ENCODE assay signal across 15 cellular contexts in the genomic region with DNA sequence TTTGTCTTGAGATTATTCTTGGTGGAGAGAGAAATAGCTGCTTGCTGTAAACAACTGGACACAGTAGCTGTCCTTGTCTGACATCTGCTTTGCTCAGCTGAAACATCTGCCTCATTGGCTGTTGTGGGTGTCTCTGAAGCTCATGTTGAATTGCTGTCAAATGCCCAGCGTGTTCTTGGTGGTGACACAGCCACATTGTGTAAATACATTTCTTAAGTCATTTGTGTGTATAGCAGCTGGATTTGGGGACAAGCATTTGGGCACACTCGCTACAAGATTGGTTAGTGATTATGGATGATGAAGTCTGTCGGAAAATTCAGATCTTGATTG. TPM values are rescaled to one million over a fixed set of nuclear protein-coding genes. Genes with fewer than 3 reads are reported as not detected.
DNase-seq lines count a peak whose midpoint lies in the region; ATAC-seq, FAIRE-seq and TF ChIP-seq lines count a peak whose summit lies in the region.
"Had no signal": no experiment of that assay in that cellular context is flagged by ENCODE, and none has a peak within 500 bp of the region (broad histone marks: within the 10 kb centered on the region; RNA-seq: fewer than 3 reads in every experiment).

No MANE protein-coding gene starts in this region.

- ATAC-seq in K562 (peak; percentile 19; the same call in 2 of the 3 replicates), gastrocnemius medialis (peak; percentile 18 to 54), HG02571 (IDR thresholded peaks at IDR 0.05; ENCODE audit: unreplicated experiment) (no peak), GM21526 (IDR thresholded peaks at IDR 0.05; ENCODE audit: low FRiP score, unreplicated experiment) (no peak)
- ATAC-seq in activated T-cell treated with anti-CD3 and anti-CD28 coated beads, Interleukin-2, amount 50 U/mL, for 4 hours, result no peak
- ATAC-seq: Panc1 had no signal

- H3K4me1 ChIP-seq in K562 (replicated peaks in 1 of 2; ENCODE audit: control insufficient read depth in 2 of 2, insufficient read depth in 2 of 2, low read length in 2 of 2), result peaks cover 21 to 37% of the 10 kb centered on the region in 2 experiments
- H3K4me1 ChIP-seq in gastrocnemius medialis, result peaks cover 42 to 63% of the 10 kb centered on the region in 2 donors

- H3K27me3 ChIP-seq in K562 (ENCODE audit: control insufficient read depth in 2 of 2, insufficient read depth in 2 of 2, low read length in 2 of 2) (no peaks in the 10 kb centered on the region), gastrocnemius medialis (no peaks in the 10 kb centered on the region)

- no peak for TF ChIP-seq EP300 in K562 (IDR thresholded peaks at IDR 0.05; ENCODE audit: low read length)

- BruUV-seq in K562 (replicated peaks; lab: Mats Ljungman, UMichigan), result no TSS peak

- H3K36me3 ChIP-seq in K562 (ENCODE audit: control insufficient read depth, insufficient read depth, low read length) (no peaks in the 10 kb centered on the region), gastrocnemius medialis (no peaks in the 10 kb centered on the region)

- no peak for TF ChIP-seq RAD21 in K562 (CRISPR knock-in tag; conservative IDR thresholded peaks at IDR 0.05 in 1 of 2, IDR thresholded peaks at IDR 0.05 in 1 of 2)

- no peaks in the 10 kb centered on the region; the same call in 1 of the 2 replicates for H3K9me3 ChIP-seq in K562 (replicated peaks; ENCODE audit: control insufficient read depth, insufficient read depth, low read depth, low read length)
- no peaks in the 10 kb centered on the region for H3K9me3 ChIP-seq in gastrocnemius medialis

- peak overlapping the region; percentile 53; the same call in 2 of the 3 replicates for H3K27ac ChIP-seq in K562 (ENCODE audit: extremely low read depth, low read depth, low read length)
- H3K27ac ChIP-seq in gastrocnemius medialis, result peak overlapping the region; percentile 78 to 89 (median 86)

- WGBS in K562 (ENCODE audit: insufficient coverage, low coverage, missing lambda C conversion rate), result 12% methylated on average over 3 of the region's 3 CpGs

- intact Hi-C loops in K562 (cut with micrococcal nuclease), result loop anchor here (5.0 kb wide), 1 partner anchor 112 kb away; the partner anchor contains the start of gene AXIN1
- intact Hi-C loops in gastrocnemius medialis (cut with DNase I; ENCODE audit: low total_unique reads), result loop anchor here (10.0 kb wide), 1 partner anchor 405 kb away; the partner anchor contains the start of genes MCRIP2 and WDR90

- H3K4me3 Mint-ChIP-seq in immature natural killer cell, result peak overlapping the region in 4 of 5 donors; percentile 7 to 54 (median 28)
- H3K4me3 Mint-ChIP-seq in activated T-cell treated with anti-CD3 and anti-CD28 coated beads, Interleukin-2, amount 50 U/mL, for 4 hours, result no peak overlapping the region

- in situ Hi-C loops in K562 (cut with MboI) (no loop called here), gastrocnemius medialis (cut with MboI; ENCODE audit: low sequenced_read_pairs in 4 of 4) (no loop called here)

- H4K20me1 ChIP-seq in K562 (replicated peaks; ENCODE audit: control insufficient read depth, insufficient read depth, low read length), result no peaks in the 10 kb centered on the region

- CTCF ChIA-PET in K562 (lab: Yijun Ruan, JAX; ENCODE audit: low intra/inter-chr PET ratio), result no interaction called here

- peak; percentile 79 for FAIRE-seq in K562 (lab: Jason Lieb, UNC)
- FAIRE-seq: D721Med, TTC549 had no signal

- peak overlapping the region in 4 of 6 donors; percentile 2 to 86 (median 55) for H3K27ac Mint-ChIP-seq in immature natural killer cell

- no peak for TF ChIP-seq POLR2A in K562 (conservative IDR thresholded peaks at IDR 0.05)
- TF ChIP-seq POLR2A in gastrocnemius medialis (IDR thresholded peaks at IDR 0.05), result no peak

- TF ChIP-seq CTCF in K562 (IDR thresholded peaks at IDR 0.05 in 2 of 3, conservative IDR thresholded peaks at IDR 0.05 in 1 of 3; ENCODE audit: insufficient read depth in 2 of 3, low read depth in 1 of 3, low read length in 3 of 3) (no peak), gastrocnemius medialis (IDR thresholded peaks at IDR 0.05 in 4 of 5, conservative IDR thresholded peaks at IDR 0.05 in 1 of 5) (no peak)

- peak; percentile 2 for DNase-seq in EH (ENCODE audit: low read depth)
- DNase-seq in K562 (ENCODE audit: extremely low read depth in 1 of 4, low spot score in 3 of 4), result peak in 2 of 4 experiments; percentile 20 to 41
- no peak for DNase-seq in immature natural killer cell
- DNase-seq in gastrocnemius medialis, result peak in 1 of 2 donors; percentile 29
- no peak for DNase-seq in NCI-H1694 (lab: John Stamatoyannopoulos, UW)
- DNase-seq in activated T-cell treated with anti-CD3 and anti-CD28 coated beads, Interleukin-2, amount 50 U/mL, for 4 hours, result no peak
- DNase-seq: activated CD8-positive, alpha-beta memory T cell treated with anti-CD3 and anti-CD28 coated beads, Interleukin-2, amount 50 U/mL, for 4 hours; mesendoderm; NCI-H2107 had no signal

- peaks cover 49% of the 10 kb centered on the region for H3K79me2 ChIP-seq in K562 (ENCODE audit: control insufficient read depth, insufficient read depth, low read length)

- H3K4me3 ChIP-seq in K562 (no peak overlapping the region), gastrocnemius medialis (no peak overlapping the region)

- H3K9ac ChIP-seq in K562 (ENCODE audit: insufficient read depth in 1 of 2, low read depth in 2 of 2, low read length in 2 of 2), result peak overlapping the region; percentile 24 to 43; a peak in 2 of 4 replicates

- H3K9me1 ChIP-seq in K562 (ENCODE audit: control insufficient read depth, insufficient read depth, low read length), result no peaks in the 10 kb centered on the region

- peak overlapping the region; percentile 28 for H3K4me2 ChIP-seq in K562 (ENCODE audit: insufficient read depth, low read length)

- H3K4me1 Mint-ChIP-seq in immature natural killer cell, result peaks cover 54 to 55% of the 10 kb centered on the region in 2 donors
- H3K4me1 Mint-ChIP-seq in activated T-cell treated with anti-CD3 and anti-CD28 coated beads, Interleukin-2, amount 50 U/mL, for 4 hours (ENCODE audit: low read depth), result peaks cover 19% of the 10 kb centered on the region

- H2AFZ ChIP-seq in K562 (ENCODE audit: low read depth, low read length), result 0 out of 2 replicates have a peak overlapping the region, but pooled peaks have one; percentile 1

- POLR2A ChIA-PET in K562 (lab: Yijun Ruan, JAX), result interaction anchor here (0.8 to 1.5 kb wide), 4 partner anchors 9 to 103 kb away, joined by 3 to 7 read pairs (median 5); partner anchors contain the start of gene LUC7L

- peaks cover 0 to 4% (median 0%) of the 10 kb centered on the region in 3 donors for H3K36me3 Mint-ChIP-seq in immature natural killer cell
- H3K36me3 Mint-ChIP-seq in activated T-cell treated with anti-CD3 and anti-CD28 coated beads, Interleukin-2, amount 50 U/mL, for 4 hours (ENCODE audit: insufficient read depth), result no peaks in the 10 kb centered on the region

- H3K27me3 Mint-ChIP-seq in immature natural killer cell (ENCODE audit: low read depth in 3 of 3), result peaks cover 0 to 17% (median 8%) of the 10 kb centered on the region in 3 donors
- H3K27me3 Mint-ChIP-seq in activated T-cell treated with anti-CD3 and anti-CD28 coated beads, Interleukin-2, amount 50 U/mL, for 4 hours (ENCODE audit: low read depth), result no peaks in the 10 kb centered on the region

- no peaks in the 10 kb centered on the region for H3K9me3 Mint-ChIP-seq in immature natural killer cell
- H3K9me3 Mint-ChIP-seq in activated T-cell treated with anti-CD3 and anti-CD28 coated beads, Interleukin-2, amount 50 U/mL, for 4 hours, result no peaks in the 10 kb centered on the region

RNA-seq across cellular contexts. Expression of gene FAM234A, which starts 5.3 kb away (rescaled TPM):
- 46.9 and 106 TPM in 2 replicates for total RNA-seq in K562 (2011; cell fraction: chromatin; rRNA removed; ENCODE audit: low replicate concordance)
- 85.9 and 102 TPM in 2 replicates for total RNA-seq in K562 (2011; cell fraction: nucleolus; rRNA removed)
- 71.8 and 74.9 TPM in 2 replicates for total RNA-seq in K562 (2011; cell fraction: nucleoplasm; rRNA removed)
- total RNA-seq in K562 (2014; rRNA removed), result 19.5 and 19.6 TPM in 2 replicates
- 11.7 and 12.0 TPM in 2 replicates for total RNA-seq in K562 (2014; rRNA removed; fragmentation: Illumina TruSeq; extraction: Trizol)
- 15.0 and 15.3 TPM in 2 replicates for total RNA-seq in K562 (2015; rRNA removed; fragmentation: Illumina TruSeq; extraction: Trizol)
- 46.5 and 47.9 TPM in 2 replicates for total RNA-seq in K562 (2021)
- 14.7 and 27.7 TPM in 2 replicates for polyA plus RNA-seq in K562 (2011; rRNA removed)
- 19.6 and 35.6 TPM in 2 replicates for polyA plus RNA-seq in K562 (2011; cell fraction: cytosol; rRNA removed)
- 51.2 and 61.8 TPM in 2 replicates for polyA plus RNA-seq in K562 (2011; cell fraction: nucleus; rRNA removed)
- 72.8 and 78.0 TPM in 2 replicates for polyA plus RNA-seq in K562 (2012)
- polyA plus RNA-seq in K562 (2014; fragmentation: Illumina TruSeq; extraction: Trizol), result 23.6 and 37.8 TPM in 2 replicates
- 1 to 10 TPM; 1.0 to 1.6 TPM for polyA plus RNA-seq in K562 (2014; fragmentation: Nextera tagmentation; extraction: Ambion mirVana)
- polyA plus RNA-seq in K562 (2014; rRNA removed), result 25.8 and 33.9 TPM in 2 replicates
- 8.6 and 9.1 TPM in 2 replicates for polyA minus RNA-seq in K562 (2011; rRNA and poly(A)+ RNA removed)
- 21.1 and 25.8 TPM in 2 replicates for polyA minus RNA-seq in K562 (2011; cell fraction: cytosol; rRNA and poly(A)+ RNA removed)
- polyA minus RNA-seq in K562 (2011; cell fraction: nucleus; rRNA and poly(A)+ RNA removed), result 17.0 and 21.4 TPM in 2 replicates
- 10 to 100 TPM; 19.3 to 56.6 (median 24.4) TPM for polyA plus RNA-seq in immature natural killer cell
- total RNA-seq in gastrocnemius medialis, result 100 to 1,000 TPM in 3 of 4 donors, 10 to 100 TPM in 1; 85.2 to 288 (median 251) TPM
- total RNA-seq in activated T-cell treated with anti-CD3 and anti-CD28 coated beads, Interleukin-2, amount 50 U/mL, for 4 hours, result 10 to 100 TPM; 14.5 to 19.3 (median 17.3) TPM

RNA-seq across cellular contexts. Expression of gene LUC7L, which starts 10.7 kb away (rescaled TPM):
- total RNA-seq in K562 (2011; cell fraction: chromatin; rRNA removed; ENCODE audit: low replicate concordance), result 467 and 776 TPM in 2 replicates
- 285 and 302 TPM in 2 replicates for total RNA-seq in K562 (2011; cell fraction: nucleolus; rRNA removed)
- 502 and 604 TPM in 2 replicates for total RNA-seq in K562 (2011; cell fraction: nucleoplasm; rRNA removed)
- 78.8 and 80.9 TPM in 2 replicates for total RNA-seq in K562 (2014; rRNA removed)
- total RNA-seq in K562 (2014; rRNA removed; fragmentation: Illumina TruSeq; extraction: Trizol), result 42.2 and 52.6 TPM in 2 replicates
- total RNA-seq in K562 (2015; rRNA removed; fragmentation: Illumina TruSeq; extraction: Trizol), result 65.9 and 66.1 TPM in 2 replicates
- total RNA-seq in K562 (2021), result 73.7 and 75.8 TPM in 2 replicates
- polyA plus RNA-seq in K562 (2011; rRNA removed), result 59.5 and 73.0 TPM in 2 replicates
- 25.2 and 40.6 TPM in 2 replicates for polyA plus RNA-seq in K562 (2011; cell fraction: cytosol; rRNA removed)
- polyA plus RNA-seq in K562 (2011; cell fraction: nucleus; rRNA removed), result 326 and 402 TPM in 2 replicates
- polyA plus RNA-seq in K562 (2012), result 48.8 and 69.8 TPM in 2 replicates
- polyA plus RNA-seq in K562 (2014; fragmentation: Illumina TruSeq; extraction: Trizol), result 40.1 and 40.7 TPM in 2 replicates
- polyA plus RNA-seq in K562 (2014; fragmentation: Nextera tagmentation; extraction: Ambion mirVana), result 1 to 10 TPM; 1.7 to 5.4 TPM
- polyA plus RNA-seq in K562 (2014; rRNA removed), result 93.3 and 106 TPM in 2 replicates
- polyA minus RNA-seq in K562 (2011; rRNA and poly(A)+ RNA removed), result 45.7 and 59.3 TPM in 2 replicates
- polyA minus RNA-seq in K562 (2011; cell fraction: cytosol; rRNA and poly(A)+ RNA removed), result 25.7 and 26.1 TPM in 2 replicates
- polyA minus RNA-seq in K562 (2011; cell fraction: nucleus; rRNA and poly(A)+ RNA removed), result 134 and 199 TPM in 2 replicates
- polyA plus RNA-seq in immature natural killer cell, result 10 to 100 TPM in 2 of 3 donors, 1 to 10 TPM in 1; 4.5 to 15.0 (median 10.4) TPM
- 10 to 100 TPM; 18.4 to 53.5 (median 31.1) TPM for total RNA-seq in gastrocnemius medialis
- 10 to 100 TPM; 76.0 to 82.0 (median 76.2) TPM for total RNA-seq in activated T-cell treated with anti-CD3 and anti-CD28 coated beads, Interleukin-2, amount 50 U/mL, for 4 hours

RNA-seq across cellular contexts. Expression of gene RGS11, which starts 35.8 kb away (rescaled TPM):
- 0.07 TPM in 1 of 2 replicates, not detected in the other for total RNA-seq in K562 (2011; cell fraction: chromatin; rRNA removed; ENCODE audit: low replicate concordance)
- total RNA-seq in K562 (2011; cell fraction: nucleolus; rRNA removed), result not detected in 2 replicates
- total RNA-seq in K562 (2011; cell fraction: nucleoplasm; rRNA removed), result not detected in 2 replicates
- total RNA-seq in K562 (2014; rRNA removed), result not detected in 2 replicates
- total RNA-seq in K562 (2014; rRNA removed; fragmentation: Illumina TruSeq; extraction: Trizol), result not detected in 2 replicates
- total RNA-seq in K562 (2015; rRNA removed; fragmentation: Illumina TruSeq; extraction: Trizol), result not detected in 2 replicates
- not detected in 2 replicates for total RNA-seq in K562 (2021)
- not detected in 2 replicates for polyA plus RNA-seq in K562 (2011; rRNA removed)
- polyA plus RNA-seq in K562 (2011; cell fraction: cytosol; rRNA removed), result not detected in 2 replicates
- polyA plus RNA-seq in K562 (2011; cell fraction: nucleus; rRNA removed), result not detected in 2 replicates
- polyA plus RNA-seq in K562 (2012), result not detected in 2 replicates
- polyA plus RNA-seq in K562 (2014; fragmentation: Illumina TruSeq; extraction: Trizol), result not detected in 2 replicates
- polyA plus RNA-seq in K562 (2014; fragmentation: Nextera tagmentation; extraction: Ambion mirVana), result not detected
- polyA plus RNA-seq in K562 (2014; rRNA removed), result not detected in 2 replicates
- not detected in 2 replicates for polyA minus RNA-seq in K562 (2011; rRNA and poly(A)+ RNA removed)
- polyA minus RNA-seq in K562 (2011; cell fraction: cytosol; rRNA and poly(A)+ RNA removed), result not detected in 2 replicates
- not detected in 2 replicates for polyA minus RNA-seq in K562 (2011; cell fraction: nucleus; rRNA and poly(A)+ RNA removed)
- polyA plus RNA-seq in immature natural killer cell, result not detected
- 1 to 10 TPM; 1.2 to 2.2 (median 1.6) TPM for total RNA-seq in gastrocnemius medialis
- under 1 TPM in 1 of 3 donors, not detected in 2; 0.18 TPM for total RNA-seq in activated T-cell treated with anti-CD3 and anti-CD28 coated beads, Interleukin-2, amount 50 U/mL, for 4 hours
- total RNA-seq: HT1080 had no signal

RNA-seq across cellular contexts. Expression of gene ARHGDIG, which starts 40.5 kb away (rescaled TPM):
- total RNA-seq in K562 (2011; cell fraction: chromatin; rRNA removed; ENCODE audit: low replicate concordance), result 2.2 and 9.2 TPM in 2 replicates
- total RNA-seq in K562 (2011; cell fraction: nucleolus; rRNA removed), result 6.4 and 8.8 TPM in 2 replicates
- total RNA-seq in K562 (2011; cell fraction: nucleoplasm; rRNA removed), result 4.1 and 5.6 TPM in 2 replicates
- total RNA-seq in K562 (2014; rRNA removed) (0.64 and 2.2 TPM in 2 replicates), K562 (2014; rRNA removed; fragmentation: Illumina TruSeq; extraction: Trizol) (0.36 and 0.41 TPM in 2 replicates), K562 (2015; rRNA removed; fragmentation: Illumina TruSeq; extraction: Trizol) (0.19 and 0.40 TPM in 2 replicates), K562 (2021) (0.69 and 1.6 TPM in 2 replicates), gastrocnemius medialis (1 to 10 TPM in 3 of 4 donors, not detected in 1; 1.4 to 3.5 (median 1.8) TPM)
- polyA plus RNA-seq in K562 (2011; rRNA removed) (2.0 and 2.5 TPM in 2 replicates), K562 (2014; fragmentation: Illumina TruSeq; extraction: Trizol) (0.37 and 0.84 TPM in 2 replicates), K562 (2014; fragmentation: Nextera tagmentation; extraction: Ambion mirVana) (not detected), K562 (2014; rRNA removed) (0.86 and 1.8 TPM in 2 replicates), immature natural killer cell (not detected)
- polyA plus RNA-seq in K562 (2011; cell fraction: cytosol; rRNA removed), result 3.0 and 6.0 TPM in 2 replicates
- 9.6 and 15.6 TPM in 2 replicates for polyA plus RNA-seq in K562 (2011; cell fraction: nucleus; rRNA removed)
- polyA plus RNA-seq in K562 (2012), result 0.71 and 0.74 TPM in 2 replicates
- 0.18 and 0.46 TPM in 2 replicates for polyA minus RNA-seq in K562 (2011; rRNA and poly(A)+ RNA removed)
- 0.95 and 1.5 TPM in 2 replicates for polyA minus RNA-seq in K562 (2011; cell fraction: cytosol; rRNA and poly(A)+ RNA removed)
- polyA minus RNA-seq in K562 (2011; cell fraction: nucleus; rRNA and poly(A)+ RNA removed), result 0.78 and 1.6 TPM in 2 replicates
- not detected for total RNA-seq in activated T-cell treated with anti-CD3 and anti-CD28 coated beads, Interleukin-2, amount 50 U/mL, for 4 hours
- total RNA-seq: HT1080 had no signal

RNA-seq across cellular contexts. Expression of gene PDIA2, which starts 43.1 kb away (rescaled TPM):
- 5.5 and 10.4 TPM in 2 replicates for total RNA-seq in K562 (2011; cell fraction: chromatin; rRNA removed; ENCODE audit: low replicate concordance)
- total RNA-seq in K562 (2011; cell fraction: nucleolus; rRNA removed), result 5.5 and 6.5 TPM in 2 replicates
- 4.2 and 4.3 TPM in 2 replicates for total RNA-seq in K562 (2011; cell fraction: nucleoplasm; rRNA removed)
- 0.20 and 0.23 TPM in 2 replicates for total RNA-seq in K562 (2014; rRNA removed)
- not detected in 2 replicates for total RNA-seq in K562 (2014; rRNA removed; fragmentation: Illumina TruSeq; extraction: Trizol)
- not detected in 2 replicates for total RNA-seq in K562 (2015; rRNA removed; fragmentation: Illumina TruSeq; extraction: Trizol)
- 0.58 and 0.67 TPM in 2 replicates for total RNA-seq in K562 (2021)
- 0.92 and 1.0 TPM in 2 replicates for polyA plus RNA-seq in K562 (2011; rRNA removed)
- polyA plus RNA-seq in K562 (2011; cell fraction: cytosol; rRNA removed), result 0.19 and 0.66 TPM in 2 replicates
- polyA plus RNA-seq in K562 (2011; cell fraction: nucleus; rRNA removed), result 9.1 and 13.2 TPM in 2 replicates
- 0.17 and 0.33 TPM in 2 replicates for polyA plus RNA-seq in K562 (2012)
- 0.13 and 0.19 TPM in 2 replicates for polyA plus RNA-seq in K562 (2014; fragmentation: Illumina TruSeq; extraction: Trizol)
- polyA plus RNA-seq in K562 (2014; fragmentation: Nextera tagmentation; extraction: Ambion mirVana), result not detected
- polyA plus RNA-seq in K562 (2014; rRNA removed), result 0.18 and 0.23 TPM in 2 replicates
- polyA minus RNA-seq in K562 (2011; rRNA and poly(A)+ RNA removed), result 0.15 TPM in 1 of 2 replicates, not detected in the other
- polyA minus RNA-seq in K562 (2011; cell fraction: cytosol; rRNA and poly(A)+ RNA removed), result not detected in 2 replicates
- polyA minus RNA-seq in K562 (2011; cell fraction: nucleus; rRNA and poly(A)+ RNA removed), result 0.81 and 1.2 TPM in 2 replicates
- not detected for polyA plus RNA-seq in immature natural killer cell
- 1 to 10 TPM in 1 of 4 donors, not detected in 3; 2.2 TPM for total RNA-seq in gastrocnemius medialis
- not detected for total RNA-seq in activated T-cell treated with anti-CD3 and anti-CD28 coated beads, Interleukin-2, amount 50 U/mL, for 4 hours

Comparison
In these comparisons a context has a peak if more than half of its experiments do, and no peak if none do; other contexts are left out.
1. ATAC-seq: peak in K562 (single experiment) and gastrocnemius medialis (2 of 2); none in HG02571 (single experiment), activated T-cell treated with anti-CD3 and anti-CD28 coated beads, Interleukin-2, amount 50 U/mL, for 4 hours (0 of 2) and GM21526 (single experiment).